Comparison of ENCODE assay signal across 17 cellular contexts in genomic region chr4:84232311-84233095, GRCh38.
"Had no signal": no experiment of that assay in that cellular context is flagged by ENCODE, and none has a peak within 500 bp of the region (broad histone marks: within the 10 kb centered on the region; RNA-seq: fewer than 3 reads in every experiment).

No MANE protein-coding gene starts in this region.

- DNase-seq: activated CD4-positive, alpha-beta T cell treated with anti-CD3 and anti-CD28 coated beads, Interleukin-2, amount 50 U/mL, for 1 hour; activated CD8-positive, alpha-beta memory T cell treated with anti-CD3 and anti-CD28 coated beads for 24 hours; activated gamma-delta T cell treated with Interleukin-2 at 50 U/mL for 16 hours; activated naive CD8-positive, alpha-beta T cell treated with anti-CD3 and anti-CD28 coated beads, Interleukin-2, amount 10 ng/mL, durations not matched to agents 7 days and 5 days; anterior cingulate cortex; naive thymus-derived CD4-positive, alpha-beta T cell; stimulated activated CD4-positive, alpha-beta T cell treated with anti-CD3 and anti-CD28 coated beads, Interleukin-15, amount 100 ng/mL, for 24 hours; stimulated activated CD4-positive, alpha-beta T cell treated with anti-CD3 and anti-CD28 coated beads, Interleukin-4, amount 100 ng/mL, for 1 hour; stimulated activated naive B cell treated with anti-CD40 and anti-IgM and Interleukin-4, amounts not matched to agents 10 μg/mL and 1 μg/mL and 100 μg/mL, for 72 hours; T-helper 2 cell; thyroid gland had no signal

- H3K27me3 ChIP-seq: breast epithelium, neutrophil, right atrium auricular region, thyroid gland, vagina had no signal

- H3K27ac Mint-ChIP-seq: activated naive CD8-positive, alpha-beta T cell treated with anti-CD3 and anti-CD28 coated beads, Interleukin-2, amount 10 ng/mL, durations not matched to agents 7 days and 5 days; naive thymus-derived CD4-positive, alpha-beta T cell; stimulated activated naive B cell treated with anti-CD40 and anti-IgM and Interleukin-4, amounts not matched to agents 10 μg/mL and 1 μg/mL and 100 μg/mL, for 72 hours had no signal

- H3K4me1 Mint-ChIP-seq: activated naive CD8-positive, alpha-beta T cell treated with anti-CD3 and anti-CD28 coated beads, Interleukin-2, amount 10 ng/mL, durations not matched to agents 7 days and 5 days; naive thymus-derived CD4-positive, alpha-beta T cell; stimulated activated naive B cell treated with anti-CD40 and anti-IgM and Interleukin-4, amounts not matched to agents 10 μg/mL and 1 μg/mL and 100 μg/mL, for 72 hours had no signal

- H3K9me3 Mint-ChIP-seq: activated naive CD8-positive, alpha-beta T cell treated with anti-CD3 and anti-CD28 coated beads, Interleukin-2, amount 10 ng/mL, durations not matched to agents 7 days and 5 days had no signal

- H3K4me1 ChIP-seq: breast epithelium, right atrium auricular region, thyroid gland, vagina had no signal

- ATAC-seq: naive thymus-derived CD4-positive, alpha-beta T cell; stimulated activated naive B cell treated with anti-CD40 and anti-IgM and Interleukin-4, amounts not matched to agents 10 μg/mL and 1 μg/mL and 100 μg/mL, for 72 hours had no signal

- H3K36me3 ChIP-seq: breast epithelium, neutrophil, right atrium auricular region, thyroid gland, vagina had no signal

- H3K36me3 Mint-ChIP-seq: activated naive CD8-positive, alpha-beta T cell treated with anti-CD3 and anti-CD28 coated beads, Interleukin-2, amount 10 ng/mL, durations not matched to agents 7 days and 5 days; naive thymus-derived CD4-positive, alpha-beta T cell; stimulated activated naive B cell treated with anti-CD40 and anti-IgM and Interleukin-4, amounts not matched to agents 10 μg/mL and 1 μg/mL and 100 μg/mL, for 72 hours had no signal

- H3K4me3 Mint-ChIP-seq: activated naive CD8-positive, alpha-beta T cell treated with anti-CD3 and anti-CD28 coated beads, Interleukin-2, amount 10 ng/mL, durations not matched to agents 7 days and 5 days; stimulated activated naive B cell treated with anti-CD40 and anti-IgM and Interleukin-4, amounts not matched to agents 10 μg/mL and 1 μg/mL and 100 μg/mL, for 72 hours had no signal

- H3K4me3 ChIP-seq: breast epithelium, right atrium auricular region, skin epidermis, thyroid gland, vagina had no signal

- H3K9me3 ChIP-seq: breast epithelium, neutrophil, right atrium auricular region, thyroid gland, vagina had no signal

- H3K27me3 Mint-ChIP-seq: stimulated activated naive B cell treated with anti-CD40 and anti-IgM and Interleukin-4, amounts not matched to agents 10 μg/mL and 1 μg/mL and 100 μg/mL, for 72 hours had no signal

- H3K27ac ChIP-seq: breast epithelium, epithelial cell of prostate, neutrophil, right atrium auricular region, skin epidermis, thyroid gland, vagina had no signal
